ENCODE assay signal across 8 cellular contexts in the genomic region with DNA sequence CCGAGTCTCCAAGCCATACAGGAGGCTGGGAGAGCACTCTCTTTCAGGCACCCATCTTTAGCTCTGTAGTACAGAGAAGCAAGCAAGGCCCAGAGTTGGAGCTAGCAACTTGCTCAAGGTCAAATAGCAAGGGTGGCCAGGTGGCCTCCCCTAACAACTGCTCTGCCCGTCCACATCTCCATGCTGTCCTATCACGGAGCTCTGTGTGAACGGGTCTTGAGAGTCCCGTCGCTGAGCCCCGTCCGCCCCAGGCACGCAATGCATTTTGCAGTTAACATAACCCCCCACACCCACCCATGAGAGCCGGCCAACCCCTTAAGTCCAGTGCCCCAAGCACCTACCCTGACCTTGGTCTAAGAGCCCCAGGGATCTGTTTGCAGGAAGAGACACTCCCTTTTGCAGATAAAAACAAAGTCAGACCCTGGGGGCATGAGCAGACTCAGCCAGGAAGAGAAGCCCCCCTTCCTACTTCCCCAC. TPM values are rescaled to one million over a fixed set of nuclear protein-coding genes. Genes with fewer than 3 reads are reported as not detected.
DNase-seq lines count a peak whose midpoint lies in the region; ATAC-seq and TF ChIP-seq lines count a peak whose summit lies in the region.

No MANE protein-coding gene starts in this region.

- no peaks in the 10 kb centered on the region for H3K36me3 Mint-ChIP-seq in nephron progenitor cell (ENCODE audit: low read depth)

- H3K9me3 ChIP-seq in ES-I3 (ENCODE audit: control insufficient read depth, insufficient read depth, low read length) (no peaks in the 10 kb centered on the region), OCI-LY1 (ENCODE audit: low read length) (no peaks in the 10 kb centered on the region), ectodermal cell (ENCODE audit: control insufficient read depth, low read length) (no peaks in the 10 kb centered on the region)

- no peaks in the 10 kb centered on the region for H3F3A ChIP-seq in OCI-LY1 (ENCODE audit: insufficient read depth, low read length)

- no peaks in the 10 kb centered on the region for H3K9me3 Mint-ChIP-seq in nephron progenitor cell

- no peaks in the 10 kb centered on the region for H3K9me2 ChIP-seq in OCI-LY1 (ENCODE audit: low read depth, low read length)

- H3K4me3 ChIP-seq in OCI-LY1 (ENCODE audit: low read depth, low read length, poor library complexity, severe bottlenecking) (peak overlapping the region; percentile 94), ectodermal cell (ENCODE audit: insufficient read depth, low read depth, low read length) (peak overlapping the region; percentile 60)

- H3K79me2 ChIP-seq in OCI-LY1 (ENCODE audit: insufficient read depth, low read length): peaks cover 34% of the 10 kb centered on the region

- H3K27ac ChIP-seq in OCI-LY1 (ENCODE audit: low read depth, low read length, poor library complexity, severe bottlenecking) (peak overlapping the region; percentile 96), ectodermal cell (ENCODE audit: insufficient read depth, low read depth, low read length, poor library complexity, severe bottlenecking) (peak overlapping the region; percentile 97)

- peak overlapping the region; percentile 99 for H3K4me3 Mint-ChIP-seq in nephron progenitor cell

- TF ChIP-seq CTCF in OCI-LY1 (IDR thresholded peaks at IDR 0.05; ENCODE audit: low read length): no peak
- TF ChIP-seq CTCF in nephron progenitor cell (IDR thresholded peaks at IDR 0.05): no peak

- H3K36me3 ChIP-seq in ES-I3 (ENCODE audit: insufficient read depth, low read length): peaks cover 7% of the 10 kb centered on the region
- peaks cover 36% of the 10 kb centered on the region for H3K36me3 ChIP-seq in OCI-LY1 (ENCODE audit: insufficient read depth, low read length)
- peaks cover 16% of the 10 kb centered on the region for H3K36me3 ChIP-seq in ectodermal cell (ENCODE audit: control insufficient read depth, insufficient read depth, low read length)

- H2AFZ ChIP-seq in OCI-LY1 (ENCODE audit: low read length): no peak overlapping the region

- peak overlapping the region; percentile 100 for H3K9ac ChIP-seq in ES-I3 (ENCODE audit: low read depth, low read length)
- H3K9ac ChIP-seq in OCI-LY1 (ENCODE audit: low read length): peak overlapping the region; percentile 99

- peaks cover 2% of the 10 kb centered on the region for H3K27me3 Mint-ChIP-seq in nephron progenitor cell (ENCODE audit: low read depth, poor library complexity)

- 3 to 6% methylated on average over 10 of the region's 10 CpGs for WGBS in ectodermal cell, 2 experiments

- peak overlapping the region; percentile 98 for H3K27ac Mint-ChIP-seq in nephron progenitor cell

- H3K4me1 Mint-ChIP-seq in nephron progenitor cell: peaks cover 58% of the 10 kb centered on the region

- no peak for DNase-seq in nephron progenitor cell
- no peak for DNase-seq in GM03348 (ENCODE audit: low spot score)
- no peak for DNase-seq in SHP77 treated with DMSO at 0.1 percent for 48 hours (lab: John Stamatoyannopoulos, UW)

- H3K4me1 ChIP-seq in ES-I3 (ENCODE audit: insufficient read depth, low read length) (peaks cover 30% of the 10 kb centered on the region), OCI-LY1 (ENCODE audit: insufficient read depth, low read length, severe bottlenecking) (peaks cover 57% of the 10 kb centered on the region), ectodermal cell (ENCODE audit: control insufficient read depth, insufficient read depth, low read length) (peaks cover 24% of the 10 kb centered on the region)

- H3K27me3 ChIP-seq in OCI-LY1 (ENCODE audit: insufficient read depth, low read length): no peaks in the 10 kb centered on the region
- H3K27me3 ChIP-seq in ectodermal cell (ENCODE audit: control insufficient read depth, insufficient read depth, low read length, poor library complexity, severe bottlenecking): no peaks in the 10 kb centered on the region

- H3K4me2 ChIP-seq in OCI-LY1 (ENCODE audit: low read length): peak overlapping the region; percentile 95

- no peak for ATAC-seq in GM18909 (IDR thresholded peaks at IDR 0.05; ENCODE audit: poor library complexity, unreplicated experiment)
- ATAC-seq in HG02678 (IDR thresholded peaks at IDR 0.05; ENCODE audit: unreplicated experiment): no peak

- H4K20me1 ChIP-seq in OCI-LY1 (ENCODE audit: insufficient read depth, low read length): no peaks in the 10 kb centered on the region

RNA-seq across cellular contexts. Expression of a gene that starts 1.5 kb away (rescaled TPM):
- 101 TPM for polyA plus RNA-seq in ectodermal cell (2013, experiment 1 of 4)
- 94.6 TPM for polyA plus RNA-seq in ectodermal cell (2013, experiment 2 of 4)
- polyA plus RNA-seq in ectodermal cell (2013, experiment 3 of 4): 87.6 TPM
- 102 TPM for polyA plus RNA-seq in ectodermal cell (2013, experiment 4 of 4)

RNA-seq across cellular contexts. Expression of a gene that starts 13.4 kb away (rescaled TPM):
- not detected for polyA plus RNA-seq in ectodermal cell (2013, experiment 1 of 4)
- not detected for polyA plus RNA-seq in ectodermal cell (2013, experiment 2 of 4)
- polyA plus RNA-seq in ectodermal cell (2013, experiment 3 of 4): not detected
- polyA plus RNA-seq in ectodermal cell (2013, experiment 4 of 4): not detected
